In the genomic region with DNA sequence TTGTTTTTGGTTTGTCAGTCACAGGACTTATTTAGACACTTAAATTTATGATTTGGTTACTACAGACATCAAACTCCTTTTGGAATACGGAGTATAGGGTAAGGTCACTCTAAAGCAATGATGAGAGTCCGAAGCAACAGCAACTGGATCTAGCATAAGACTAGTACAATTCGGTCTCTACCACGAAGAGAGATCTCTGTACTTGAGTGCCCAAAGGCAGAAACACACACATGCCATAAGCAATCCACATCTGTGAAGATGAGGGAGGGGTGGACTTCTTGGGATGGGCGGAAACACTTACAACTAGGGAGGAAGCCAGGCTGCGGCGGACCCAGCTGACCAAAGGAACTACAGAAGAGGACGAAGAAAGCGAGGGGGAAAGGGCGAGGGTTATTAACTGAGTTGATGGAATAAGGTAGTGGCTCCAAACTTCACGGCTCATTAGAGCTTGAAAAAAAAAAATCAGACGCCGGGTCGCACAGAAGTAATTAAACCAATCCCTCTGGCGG, we compare ENCODE assay signal across 8 cellular contexts. TPM values are rescaled to one million over a fixed set of nuclear protein-coding genes. Genes with fewer than 3 reads are reported as not detected.
DNase-seq lines count a peak whose midpoint lies in the region; ATAC-seq and TF ChIP-seq lines count a peak whose summit lies in the region.

No MANE protein-coding gene starts in this region.

- peaks cover 6% of the 10 kb centered on the region for H3K36me3 Mint-ChIP-seq in stimulated activated memory B cell treated with anti-CD40 and anti-IgM and Interleukin-4, amounts not matched to agents 10 μg/mL and 1 μg/mL and 100 μg/mL, for 72 hours

- peaks cover 47% of the 10 kb centered on the region for H3K4me1 Mint-ChIP-seq in stimulated activated memory B cell treated with anti-CD40 and anti-IgM and Interleukin-4, amounts not matched to agents 10 μg/mL and 1 μg/mL and 100 μg/mL, for 72 hours

- no peaks in the 10 kb centered on the region for H3K27me3 Mint-ChIP-seq in stimulated activated memory B cell treated with anti-CD40 and anti-IgM and Interleukin-4, amounts not matched to agents 10 μg/mL and 1 μg/mL and 100 μg/mL, for 72 hours

- H3K4me1 ChIP-seq in duodenal mucosa (ENCODE audit: control insufficient read depth in 1 of 2, insufficient read depth in 2 of 2, low read length in 2 of 2) = peaks cover 5 to 6% of the 10 kb centered on the region in 2 donors
- H3K4me1 ChIP-seq in lung (ENCODE audit: control insufficient read depth in 2 of 2, insufficient read depth in 2 of 2, low read length in 2 of 2) = peaks cover 3 to 5% of the 10 kb centered on the region in 2 donors

- H3K27me3 ChIP-seq in HL-60 (ENCODE audit: insufficient read depth, poor library complexity, severe bottlenecking) = no peaks in the 10 kb centered on the region
- no peaks in the 10 kb centered on the region for H3K27me3 ChIP-seq in duodenal mucosa (ENCODE audit: control insufficient read depth in 1 of 2, insufficient read depth in 2 of 2, low read length in 2 of 2)
- no peaks in the 10 kb centered on the region for H3K27me3 ChIP-seq in lung (ENCODE audit: control insufficient read depth, insufficient read depth)

- 1 to 2% methylated on average over 15 of the region's 15 CpGs for WGBS in lung, 2 donors

- no peaks in the 10 kb centered on the region for H3K9me3 Mint-ChIP-seq in stimulated activated memory B cell treated with anti-CD40 and anti-IgM and Interleukin-4, amounts not matched to agents 10 μg/mL and 1 μg/mL and 100 μg/mL, for 72 hours

- no peak for TF ChIP-seq CTCF in GM20000 (IDR thresholded peaks at IDR 0.05; ENCODE audit: extremely low read depth, missing control alignments)
- no peak for TF ChIP-seq CTCF in HL-60 (IDR thresholded peaks at IDR 0.05; ENCODE audit: insufficient read depth, low read length)
- no peak for TF ChIP-seq CTCF in lung (IDR thresholded peaks at IDR 0.05; ENCODE audit: control extremely low read depth, extremely low read depth)

- H3K36me3 ChIP-seq in duodenal mucosa (ENCODE audit: control insufficient read depth in 1 of 2, insufficient read depth in 2 of 2, low read length in 2 of 2) (no peaks in the 10 kb centered on the region), lung (ENCODE audit: control insufficient read depth in 2 of 2, insufficient read depth in 2 of 2, low read length in 2 of 2) (no peaks in the 10 kb centered on the region)

- H3K27ac Mint-ChIP-seq in stimulated activated memory B cell treated with anti-CD40 and anti-IgM and Interleukin-4, amounts not matched to agents 10 μg/mL and 1 μg/mL and 100 μg/mL, for 72 hours = peak overlapping the region; percentile 99

- peak; percentile 71 for DNase-seq in DMS53 (lab: John Stamatoyannopoulos, UW)
- DNase-seq in GM20000 (ENCODE audit: low spot score) = peak; percentile 20
- DNase-seq in HL-60 (ENCODE audit: low read depth in 1 of 2, low spot score in 1 of 2) = peak in 1 of 2 experiments; percentile 55
- peak; percentile 39 for DNase-seq in SW480 (ENCODE audit: low spot score)
- peak; percentile 40 for DNase-seq in lung (ENCODE audit: low spot score)
- DNase-seq in GOT3 (lab: John Stamatoyannopoulos, UW) = no peak

- H3K9me3 ChIP-seq in duodenal mucosa (ENCODE audit: control insufficient read depth in 1 of 2, low read length in 2 of 2) (no peaks in the 10 kb centered on the region), lung (ENCODE audit: control insufficient read depth in 2 of 2, insufficient read depth in 1 of 2, low read length in 1 of 2) (no peaks in the 10 kb centered on the region)

- H3K4me3 ChIP-seq in HL-60 (replicated peaks; ENCODE audit: insufficient read depth, low read length) = peak overlapping the region; percentile 52
- peak overlapping the region; percentile 86 to 95 for H3K4me3 ChIP-seq in duodenal mucosa (ENCODE audit: low read depth in 1 of 2, low read length in 2 of 2)
- peak overlapping the region; percentile 93 for H3K4me3 ChIP-seq in lung

- H3K9ac ChIP-seq in duodenal mucosa (ENCODE audit: low read depth in 1 of 2, low read length in 2 of 2) = peak overlapping the region; percentile 56 to 91

- H3K27ac ChIP-seq in HL-60 (replicated peaks) (peak overlapping the region; percentile 97), duodenal mucosa (ENCODE audit: low read depth, low read length) (peak overlapping the region; percentile 99), lung (ENCODE audit: low read depth in 1 of 2, low read length in 1 of 2) (peak overlapping the region; percentile 98 to 99)

- peak overlapping the region; percentile 97 for H3K4me3 Mint-ChIP-seq in stimulated activated memory B cell treated with anti-CD40 and anti-IgM and Interleukin-4, amounts not matched to agents 10 μg/mL and 1 μg/mL and 100 μg/mL, for 72 hours

- peak; percentile 31 for ATAC-seq in lung (ENCODE audit: insufficient read depth, low FRiP score)
- ATAC-seq in stimulated activated memory B cell treated with anti-CD40 and anti-IgM and Interleukin-4, amounts not matched to agents 10 μg/mL and 1 μg/mL and 100 μg/mL, for 72 hours = peak; percentile 35

RNA-seq across cellular contexts. Expression of gene DPH6, which starts 0.6 kb away (rescaled TPM):
- total RNA-seq in lung = 10 to 100 TPM; 20.9 to 55.1 TPM
- 1 to 10 TPM; 5.5 to 8.7 TPM for polyA plus RNA-seq in lung
